In the genomic region with DNA sequence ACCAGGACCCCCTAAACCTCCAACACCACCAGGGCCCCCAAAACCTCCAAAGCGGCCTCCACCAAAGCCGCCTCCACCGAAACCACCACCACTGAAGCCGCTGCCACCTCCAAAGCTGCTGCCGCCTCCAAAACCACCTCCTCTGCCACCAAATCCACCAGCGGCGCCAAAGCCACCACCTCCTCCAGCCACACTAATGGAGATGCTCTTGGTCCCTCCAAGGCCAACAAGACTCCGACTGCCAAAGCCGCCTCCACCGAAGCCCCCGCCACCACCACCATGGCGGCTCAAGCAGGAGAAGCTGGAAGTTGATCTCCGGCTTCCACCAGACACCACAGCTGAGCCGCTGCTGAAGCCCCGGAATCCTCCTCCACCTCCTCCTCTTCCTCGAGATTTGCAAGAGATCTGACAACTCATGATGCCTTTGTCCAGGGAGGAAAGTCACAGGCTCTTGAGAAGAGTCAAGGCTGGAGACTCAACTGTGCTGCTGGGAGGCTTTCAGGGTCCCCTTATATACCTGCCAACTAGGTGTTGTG, we compare ENCODE assay signal across 24 cellular contexts. TPM values are rescaled to one million over a fixed set of nuclear protein-coding genes. Genes with fewer than 3 reads are reported as not detected.
DNase-seq lines count a peak whose midpoint lies in the region; ATAC-seq, FAIRE-seq and TF ChIP-seq lines count a peak whose summit lies in the region.
"Had no signal": no experiment of that assay in that cellular context is flagged by ENCODE, and none has a peak within 500 bp of the region (broad histone marks: within the 10 kb centered on the region; RNA-seq: fewer than 3 reads in every experiment).

A gene (minus strand): TSS at position 486 of the 536 bp plus-strand sequence. CDS start 69 bp downstream, at position 417.

- peak; percentile 24 for DNase-seq in H9
- DNase-seq in K562 (ENCODE audit: extremely low read depth in 1 of 4, low spot score in 3 of 4): no peak
- DNase-seq in keratinocyte (ENCODE audit: low read depth, low spot score): no peak
- DNase-seq in stimulated activated CD8-positive, alpha-beta memory T cell treated with anti-CD3 and anti-CD28 coated beads, Interleukin-4, amount 100 ng/mL, for 48 hours: peak; percentile 19
- DNase-seq in ovary: no peak
- no peak for DNase-seq in activated CD8-positive, alpha-beta T cell treated with anti-CD3 and anti-CD28 coated beads, Interleukin-2, amount 10 ng/mL, durations not matched to agents 7 days and 5 days
- DNase-seq: CD8-positive, alpha-beta memory T cell; DMS53; EL; GM23248; HCEC 1CT; KBM-7; MV-4-11; NCI-H1694 treated with DMSO at 0.1 percent for 48 hours; NCI-H748 treated with DMSO at 0.1 percent for 48 hours; SHP77 had no signal

- no peak within 1 kb of the TSS for H3K4me2 ChIP-seq in H9 (ENCODE audit: insufficient read depth, insufficient read length, low read length)
- H3K4me2 ChIP-seq in K562 (ENCODE audit: insufficient read depth, low read length): no peak within 1 kb of the TSS
- H3K4me2 ChIP-seq in keratinocyte (ENCODE audit: control insufficient read depth, extremely low read depth, insufficient read depth, low read depth, low read length): peak within 1 kb of the TSS; percentile 60
- H3K4me2 ChIP-seq: BLaER1 treated with 17β-estradiol and CSF1 and Interleukin-3, amounts not matched to agents 10 nM and 100 nM had no signal

- H2BK5ac ChIP-seq in H9 (ENCODE audit: insufficient read length, low read length): no peak within 1 kb of the TSS

- H3K79me2 ChIP-seq in H9 (ENCODE audit: insufficient read depth, low read length) (no peaks in the 10 kb centered on the region), K562 (ENCODE audit: control insufficient read depth, insufficient read depth, low read length) (no peaks in the 10 kb centered on the region), keratinocyte (ENCODE audit: control insufficient read depth, insufficient read depth, low read length) (no peaks in the 10 kb centered on the region)

- POLR2A ChIA-PET in K562 (lab: Yijun Ruan, JAX): interaction anchor here (0.7 to 1.0 kb wide), 2 partner anchors 9 to 20 kb away, joined by 3 to 5 read pairs; no protein-coding TSS in a partner anchor
- POLR2A ChIA-PET in activated CD8-positive, alpha-beta T cell treated with anti-CD3 and anti-CD28 coated beads, Interleukin-2, amount 10 ng/mL, durations not matched to agents 7 days and 5 days (lab: Charles Lee): interaction anchor here (1.0 kb wide), 1 partner anchor 10 kb away, joined by 3 read pairs; no protein-coding TSS in a partner anchor

- peaks cover 2 to 9% of the 10 kb centered on the region in 2 experiments; a peak in 2 of 5 replicates for H3K9me3 Mint-ChIP-seq in H9
- no peaks in the 10 kb centered on the region for H3K9me3 Mint-ChIP-seq in activated CD8-positive, alpha-beta T cell treated with anti-CD3 and anti-CD28 coated beads, Interleukin-2, amount 10 ng/mL, durations not matched to agents 7 days and 5 days (ENCODE audit: insufficient read depth)

- TF ChIP-seq CTCF in H9 (conservative IDR thresholded peaks at IDR 0.05) (no peak), K562 (IDR thresholded peaks at IDR 0.05 in 2 of 3, conservative IDR thresholded peaks at IDR 0.05 in 1 of 3; ENCODE audit: insufficient read depth in 2 of 3, low read depth in 1 of 3, low read length in 3 of 3) (no peak), keratinocyte (optimal IDR thresholded peaks at IDR 0.05 in 1 of 3, IDR thresholded peaks at IDR 0.05 in 1 of 3, conservative IDR thresholded peaks at IDR 0.05 in 1 of 3; ENCODE audit: extremely low read depth in 1 of 3, insufficient read depth in 2 of 3, low read length in 3 of 3) (no peak), ovary (IDR thresholded peaks at IDR 0.05) (no peak)

- in situ Hi-C loops in K562 (cut with MboI): no loop called here

- dilution Hi-C loops in keratinocyte (cut with MboI; ENCODE audit: extremely low pct_ligation_motif_present, low sequenced_read_pairs): no loop called here

- H3K9me1 ChIP-seq in K562 (ENCODE audit: control insufficient read depth, insufficient read depth, low read length) (no peaks in the 10 kb centered on the region), keratinocyte (ENCODE audit: control insufficient read depth, extremely low read depth, insufficient read depth, low read length) (no peaks in the 10 kb centered on the region)

- no peak within 1 kb of the TSS for H3K27ac Mint-ChIP-seq in H9
- no peak within 1 kb of the TSS for H3K27ac Mint-ChIP-seq in activated CD8-positive, alpha-beta T cell treated with anti-CD3 and anti-CD28 coated beads, Interleukin-2, amount 10 ng/mL, durations not matched to agents 7 days and 5 days
- H3K27ac Mint-ChIP-seq: CD8-positive, alpha-beta memory T cell had no signal

- FAIRE-seq in K562 (lab: Jason Lieb, UNC) (no peak), keratinocyte (lab: Jason Lieb, UNC) (no peak)
- FAIRE-seq: GM12878, GM19239 had no signal

- H2BK120ac ChIP-seq in H9 (ENCODE audit: low read depth, low read length, poor library complexity, severe bottlenecking): no peak within 1 kb of the TSS

- peaks cover 0 to 3% of the 10 kb centered on the region in 2 experiments; a peak in 2 of 4 replicates for H3K4me1 Mint-ChIP-seq in H9
- H3K4me1 Mint-ChIP-seq in activated CD8-positive, alpha-beta T cell treated with anti-CD3 and anti-CD28 coated beads, Interleukin-2, amount 10 ng/mL, durations not matched to agents 7 days and 5 days (ENCODE audit: low read depth): peaks cover 45% of the 10 kb centered on the region

- H3K18ac ChIP-seq in H9 (ENCODE audit: insufficient read length, low read depth, low read length): no peak within 1 kb of the TSS

- CTCF ChIA-PET in K562 (lab: Yijun Ruan, JAX; ENCODE audit: low intra/inter-chr PET ratio): no interaction called here
- CTCF ChIA-PET in activated CD8-positive, alpha-beta T cell treated with anti-CD3 and anti-CD28 coated beads, Interleukin-2, amount 10 ng/mL, durations not matched to agents 7 days and 5 days (lab: Charles Lee): no interaction called here

- intact Hi-C loops in K562 (cut with micrococcal nuclease) (no loop called here), ovary (cut with DNase I) (no loop called here)

- no peak within 1 kb of the TSS for H4K5ac ChIP-seq in H9 (ENCODE audit: insufficient read length, low read depth, low read length)

- H3K36me3 Mint-ChIP-seq in H9 (ENCODE audit: insufficient read depth in 1 of 3, low read depth in 3 of 3): no peaks in the 10 kb centered on the region
- no peaks in the 10 kb centered on the region for H3K36me3 Mint-ChIP-seq in activated CD8-positive, alpha-beta T cell treated with anti-CD3 and anti-CD28 coated beads, Interleukin-2, amount 10 ng/mL, durations not matched to agents 7 days and 5 days (ENCODE audit: low read depth)

- no peak for ATAC-seq in K562
- ATAC-seq in HG03565 (IDR thresholded peaks at IDR 0.05; ENCODE audit: unreplicated experiment): no peak
- ATAC-seq in activated CD8-positive, alpha-beta T cell treated with anti-CD3 and anti-CD28 coated beads, Interleukin-2, amount 10 ng/mL, durations not matched to agents 7 days and 5 days: no peak
- ATAC-seq: GM12878 had no signal

- H4K91ac ChIP-seq in H9 (ENCODE audit: insufficient read length, low read depth, low read length): no peak within 1 kb of the TSS

- H3K14ac ChIP-seq in H9 (ENCODE audit: insufficient read depth, low read length): no peak within 1 kb of the TSS

- TF ChIP-seq EP300 in K562 (IDR thresholded peaks at IDR 0.05; ENCODE audit: low read length): no peak
- no peak for TF ChIP-seq EP300 in ovary (IDR thresholded peaks at IDR 0.05)

- H3K4me1 ChIP-seq in H9 (ENCODE audit: insufficient read depth, low read length) (no peaks in the 10 kb centered on the region), K562 (replicated peaks in 1 of 2; ENCODE audit: control insufficient read depth in 2 of 2, insufficient read depth in 2 of 2, low read length in 2 of 2) (peaks cover 19 to 26% of the 10 kb centered on the region in 2 experiments), keratinocyte (ENCODE audit: control insufficient read depth, extremely low read depth, insufficient read depth, low read length) (peaks cover 15% of the 10 kb centered on the region), ovary (ENCODE audit: insufficient read depth) (no peaks in the 10 kb centered on the region)
- H3K4me1 ChIP-seq: BLaER1 treated with 17β-estradiol and CSF1 and Interleukin-3, amounts not matched to agents 10 nM and 100 nM had no signal

- peaks cover 20% of the 10 kb centered on the region for H3K27me3 Mint-ChIP-seq in H9 (ENCODE audit: low read depth)
- peaks cover 30% of the 10 kb centered on the region for H3K27me3 Mint-ChIP-seq in activated CD8-positive, alpha-beta T cell treated with anti-CD3 and anti-CD28 coated beads, Interleukin-2, amount 10 ng/mL, durations not matched to agents 7 days and 5 days (ENCODE audit: low read depth)

- H3K23me2 ChIP-seq in H9 (ENCODE audit: insufficient read length, low read depth, low read length, poor library complexity, severe bottlenecking): no peaks in the 10 kb centered on the region

- no peak within 1 kb of the TSS for H3K4me3 Mint-ChIP-seq in H9
- H3K4me3 Mint-ChIP-seq in activated CD8-positive, alpha-beta T cell treated with anti-CD3 and anti-CD28 coated beads, Interleukin-2, amount 10 ng/mL, durations not matched to agents 7 days and 5 days: no peak within 1 kb of the TSS
- H3K4me3 Mint-ChIP-seq: CD8-positive, alpha-beta memory T cell had no signal

- no peak within 1 kb of the TSS for H3K4ac ChIP-seq in H9 (ENCODE audit: low read depth, low read length)

- BruUV-seq in K562 (replicated peaks; lab: Mats Ljungman, UMichigan): no TSS peak

- H3K9ac ChIP-seq in H9 (ENCODE audit: extremely low read depth, insufficient read length, low read length): no peak within 1 kb of the TSS
- H3K9ac ChIP-seq in K562 (ENCODE audit: insufficient read depth in 1 of 2, low read depth in 2 of 2, low read length in 2 of 2): no peak within 1 kb of the TSS
- H3K9ac ChIP-seq in keratinocyte (ENCODE audit: control insufficient read depth, extremely low read depth, insufficient read depth, low read length): no peak within 1 kb of the TSS
- H3K9ac ChIP-seq: BLaER1 treated with 17β-estradiol and CSF1 and Interleukin-3, amounts not matched to agents 10 nM and 100 nM; GM23248 had no signal

- no peak for TF ChIP-seq RAD21 in K562 (CRISPR knock-in tag; conservative IDR thresholded peaks at IDR 0.05 in 1 of 2, IDR thresholded peaks at IDR 0.05 in 1 of 2)

- no peak within 1 kb of the TSS for H4K8ac ChIP-seq in H9 (replicated peaks; ENCODE audit: insufficient read length, low read depth, low read length)

- no peak within 1 kb of the TSS for H2AK5ac ChIP-seq in H9 (ENCODE audit: insufficient read length, low read length)

- no peak within 1 kb of the TSS for H2BK15ac ChIP-seq in H9 (ENCODE audit: low read depth, low read length)

- H3T11ph ChIP-seq in H9 (ENCODE audit: low read length): no peak within 1 kb of the TSS

- no peak within 1 kb of the TSS for H2BK12ac ChIP-seq in H9 (ENCODE audit: insufficient read length, low read depth, low read length)

- H3K23ac ChIP-seq in H9 (ENCODE audit: insufficient read length, low read depth, low read length): no peak within 1 kb of the TSS

- H2AFZ ChIP-seq in H9 (ENCODE audit: low read length) (no peak within 1 kb of the TSS), K562 (ENCODE audit: low read depth, low read length) (peak within 1 kb of the TSS; percentile 36; the same call in 1 of the 2 replicates), keratinocyte (ENCODE audit: control insufficient read depth, low read length) (no peak within 1 kb of the TSS)
- H2AFZ ChIP-seq: GM23248 had no signal

- H4K20me1 ChIP-seq in H9 (ENCODE audit: control insufficient read depth, insufficient read depth, insufficient read length) (no peaks in the 10 kb centered on the region), K562 (replicated peaks; ENCODE audit: control insufficient read depth, insufficient read depth, low read length) (no peaks in the 10 kb centered on the region), keratinocyte (ENCODE audit: control insufficient read depth, extremely low read depth, insufficient read depth, low read length) (no peaks in the 10 kb centered on the region)
- H4K20me1 ChIP-seq: BLaER1 treated with 17β-estradiol and CSF1 and Interleukin-3, amounts not matched to agents 10 nM and 100 nM had no signal

- no peak within 1 kb of the TSS for H3K4me3 ChIP-seq in K562
- H3K4me3 ChIP-seq in keratinocyte (ENCODE audit: control insufficient read depth in 2 of 3, extremely low read depth in 1 of 3, insufficient read depth in 2 of 3, low read depth in 1 of 3, low read length in 3 of 3): no peak within 1 kb of the TSS
- H3K4me3 ChIP-seq in ovary: no peak within 1 kb of the TSS
- H3K4me3 ChIP-seq: BLaER1 treated with 17β-estradiol and CSF1 and Interleukin-3, amounts not matched to agents 10 nM and 100 nM; GM12878; GM23248 had no signal

- H2BK20ac ChIP-seq in H9 (ENCODE audit: low read depth, low read length, poor library complexity, severe bottlenecking): no peak within 1 kb of the TSS

- no peak for TF ChIP-seq POLR2A in K562 (conservative IDR thresholded peaks at IDR 0.05)
- no peak for TF ChIP-seq POLR2A in ovary (IDR thresholded peaks at IDR 0.05)

- H3K9me3 ChIP-seq in H9 (ENCODE audit: control insufficient read depth, low read depth, low read length) (no peaks in the 10 kb centered on the region), K562 (replicated peaks; ENCODE audit: control insufficient read depth, insufficient read depth, low read depth, low read length) (no peaks in the 10 kb centered on the region), keratinocyte (ENCODE audit: control insufficient read depth, low read depth, low read length) (peaks cover 2% of the 10 kb centered on the region), ovary (no peaks in the 10 kb centered on the region)

- H3K56ac ChIP-seq in H9 (ENCODE audit: insufficient read length, low read depth, low read length): no peak within 1 kb of the TSS

- WGBS in H9 (ENCODE audit: extremely low coverage, insufficient read length, low lambda C conversion rate): no CpG with 5 or more reads among the region's 16 CpGs
- WGBS in K562 (ENCODE audit: insufficient coverage, low coverage, missing lambda C conversion rate): 78% methylated on average over 13 of the region's 16 CpGs
- 91 to 95% (median 94%) methylated on average over 16 of the region's 16 CpGs for WGBS in ovary, 3 donors

- H3K36me3 ChIP-seq in K562 (ENCODE audit: control insufficient read depth, insufficient read depth, low read length) (no peaks in the 10 kb centered on the region), keratinocyte (ENCODE audit: control insufficient read depth in 2 of 2, extremely low read depth in 1 of 2, insufficient read depth in 2 of 2, low read length in 2 of 2) (no peaks in the 10 kb centered on the region), ovary (no peaks in the 10 kb centered on the region)
- H3K36me3 ChIP-seq: BLaER1 treated with 17β-estradiol and CSF1 and Interleukin-3, amounts not matched to agents 10 nM and 100 nM had no signal

- H3K27ac ChIP-seq in H9 (ENCODE audit: insufficient read length, low read depth, low read length): no peak within 1 kb of the TSS
- no peak within 1 kb of the TSS for H3K27ac ChIP-seq in K562 (ENCODE audit: extremely low read depth, low read depth, low read length)
- H3K27ac ChIP-seq in keratinocyte (ENCODE audit: control insufficient read depth, insufficient read depth, low read length): no peak within 1 kb of the TSS
- H3K27ac ChIP-seq in ovary: no peak within 1 kb of the TSS
- H3K27ac ChIP-seq: BLaER1 treated with 17β-estradiol and CSF1 and Interleukin-3, amounts not matched to agents 10 nM and 100 nM; GM23248 had no signal

- H3K27me3 ChIP-seq in H9 (ENCODE audit: insufficient read depth, low read length) (no peaks in the 10 kb centered on the region), K562 (ENCODE audit: control insufficient read depth in 2 of 2, insufficient read depth in 2 of 2, low read length in 2 of 2) (no peaks in the 10 kb centered on the region), keratinocyte (ENCODE audit: control insufficient read depth, extremely low read depth, insufficient read depth, low read length) (peaks cover 8% of the 10 kb centered on the region), ovary (no peaks in the 10 kb centered on the region)
- H3K27me3 ChIP-seq: BLaER1 treated with 17β-estradiol and CSF1 and Interleukin-3, amounts not matched to agents 10 nM and 100 nM had no signal

- no peaks in the 10 kb centered on the region for H3K79me1 ChIP-seq in H9 (ENCODE audit: insufficient read depth, low read depth, low read length, poor library complexity, severe bottlenecking)

RNA-seq across cellular contexts. Expression of the gene that starts here (rescaled TPM):
- not detected in 2 replicates for total RNA-seq in H9 (2021)
- total RNA-seq in K562 (2011; cell fraction: chromatin; rRNA removed; ENCODE audit: low replicate concordance): not detected in 2 replicates
- not detected in 2 replicates for total RNA-seq in K562 (2011; cell fraction: nucleolus; rRNA removed)
- not detected in 2 replicates for total RNA-seq in K562 (2011; cell fraction: nucleoplasm; rRNA removed)
- total RNA-seq in K562 (2014; rRNA removed): 0.04 TPM in 1 of 2 replicates, not detected in the other
- 0.04 and 0.10 TPM in 2 replicates for total RNA-seq in K562 (2014; rRNA removed; fragmentation: Illumina TruSeq; extraction: Trizol)
- total RNA-seq in K562 (2015; rRNA removed; fragmentation: Illumina TruSeq; extraction: Trizol): 0.60 and 0.69 TPM in 2 replicates
- total RNA-seq in K562 (2021): 0.11 TPM in 1 of 2 replicates, not detected in the other
- 0.03 and 0.04 TPM in 2 replicates for polyA plus RNA-seq in K562 (2011; rRNA removed)
- polyA plus RNA-seq in K562 (2011; cell fraction: cytosol; rRNA removed): not detected in 2 replicates
- 0.06 TPM in 1 of 2 replicates, not detected in the other for polyA plus RNA-seq in K562 (2011; cell fraction: nucleus; rRNA removed)
- 0.42 and 0.87 TPM in 2 replicates for polyA plus RNA-seq in K562 (2012)
- polyA plus RNA-seq in K562 (2014; fragmentation: Illumina TruSeq; extraction: Trizol): 0.06 TPM in 1 of 2 replicates, not detected in the other
- under 1 TPM; 0.07 to 0.10 TPM for polyA plus RNA-seq in K562 (2014; fragmentation: Nextera tagmentation; extraction: Ambion mirVana)
- 0.17 TPM in 1 of 2 replicates, not detected in the other for polyA plus RNA-seq in K562 (2014; rRNA removed)
- not detected in 2 replicates for polyA minus RNA-seq in K562 (2011; rRNA and poly(A)+ RNA removed)
- not detected in 2 replicates for polyA minus RNA-seq in K562 (2011; cell fraction: cytosol; rRNA and poly(A)+ RNA removed)
- polyA minus RNA-seq in K562 (2011; cell fraction: nucleus; rRNA and poly(A)+ RNA removed): not detected in 2 replicates
- 0.03 to 0.69 TPM (median 0.48 TPM) in 3 replicates for polyA plus RNA-seq in keratinocyte
- polyA plus RNA-seq in keratinocyte (2011; ENCODE audit: low read depth): 4.2 TPM
- polyA plus RNA-seq in keratinocyte (2011; cell fraction: cytosol; rRNA removed): 0.04 and 0.06 TPM in 2 replicates
- polyA plus RNA-seq in keratinocyte (2011; cell fraction: nucleus; rRNA removed): 0.31 and 0.34 TPM in 2 replicates
- polyA plus RNA-seq in keratinocyte (2012; ENCODE audit: low replicate concordance): 3.0 TPM in 1 of 2 replicates, not detected in the other
- polyA minus RNA-seq in keratinocyte: 0.10 to 0.40 TPM in 2 of 3 replicates, not detected in the other
- polyA minus RNA-seq in keratinocyte (2011; cell fraction: cytosol; rRNA and poly(A)+ RNA removed): not detected
- polyA minus RNA-seq in keratinocyte (2011; cell fraction: nucleus; rRNA and poly(A)+ RNA removed): 0.42 TPM in 1 of 2 replicates, not detected in the other
- total RNA-seq in ovary: not detected
- not detected for polyA plus RNA-seq in ovary
- total RNA-seq in activated CD8-positive, alpha-beta T cell treated with anti-CD3 and anti-CD28 coated beads, Interleukin-2, amount 10 ng/mL, durations not matched to agents 7 days and 5 days: under 1 TPM in 1 of 2 experiments, not detected in 1; 0.10 TPM
- total RNA-seq: A673; CD8-positive, alpha-beta memory T cell; GM23248; NCI-H460; OCI-LY7; RPMI7951 had no signal
- polyA plus RNA-seq: GM23248 had no signal

Comparison
In these comparisons a context has a peak if more than half of its experiments do, and no peak if none do; other contexts are left out.
1. Peak in DNase-seq in H9; RNA of the gene not detected or under 1 TPM.